Comparison of ENCODE assay signal across 24 cellular contexts in the genomic region with DNA sequence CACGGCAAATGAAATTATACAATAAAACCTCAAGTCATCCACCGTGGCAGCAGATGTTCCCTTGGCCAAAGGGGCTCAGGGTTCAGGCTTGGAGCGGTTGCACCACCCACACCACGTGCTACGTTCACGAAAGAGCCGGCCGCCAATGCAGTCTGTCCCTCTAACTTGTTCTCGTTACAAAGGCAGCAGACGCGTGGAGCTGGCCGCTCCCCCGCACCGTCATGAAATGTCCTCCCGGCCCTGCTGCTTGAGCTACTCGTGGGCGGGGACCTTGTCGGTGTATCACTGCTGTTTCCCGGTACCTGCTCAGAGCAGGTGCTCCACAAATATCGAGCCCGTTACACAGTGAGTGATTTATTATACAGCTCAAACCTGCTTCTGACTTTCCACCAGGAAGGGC. TPM values are rescaled to one million over a fixed set of nuclear protein-coding genes. Genes with fewer than 3 reads are reported as not detected.
DNase-seq lines count a peak whose midpoint lies in the region; ATAC-seq, FAIRE-seq and TF ChIP-seq lines count a peak whose summit lies in the region.
"Had no signal": no experiment of that assay in that cellular context is flagged by ENCODE, and none has a peak within 500 bp of the region (broad histone marks: within the 10 kb centered on the region; RNA-seq: fewer than 3 reads in every experiment).

No MANE protein-coding gene starts in this region.

- H3K27ac ChIP-seq in HepG2 (ENCODE audit: extremely low read length, insufficient read depth, low read length) (no peak overlapping the region), right lobe of liver (no peak overlapping the region), caudate nucleus (ENCODE audit: low read depth, low read length) (peak overlapping the region; percentile 62), temporal lobe (ENCODE audit: low read depth, low read length) (peak overlapping the region; percentile 36)
- H3K27ac ChIP-seq: coronary artery, KMS-11, prostate gland had no signal

- in situ Hi-C loops in HepG2 (cut with HindIII; ENCODE audit: extremely low pct_ligation_motif_present, low pct_unique_long_range_greater_than_20kb) = no loop called here

- TF ChIP-seq EP300 in HepG2 (IDR thresholded peaks at IDR 0.05; ENCODE audit: low read depth in 2 of 2, low read length in 2 of 2) (no peak), HepG2 (CRISPR knock-in tag; IDR thresholded peaks at IDR 0.05; ENCODE audit: borderline replicate concordance) (no peak)

- no peak for TF ChIP-seq CTCF in HepG2 (CRISPR knock-in tag; IDR thresholded peaks at IDR 0.05)
- no peak for TF ChIP-seq CTCF in right lobe of liver (IDR thresholded peaks at IDR 0.05)

- no peak for FAIRE-seq in HepG2 (lab: Jason Lieb, UNC)
- FAIRE-seq: endothelial cell of umbilical vein had no signal

- no TSS peak for BruUV-seq in HepG2 (replicated peaks; lab: Mats Ljungman, UMichigan)

- POLR2A ChIA-PET in HepG2 (lab: Yijun Ruan, JAX) = interaction anchor here (1.5 kb wide), 1 partner anchor 36 kb away, joined by 4 read pairs; the partner anchor contains the start of gene MAN2B2

- H3K9me3 ChIP-seq in HepG2 (ENCODE audit: low read length) (no peaks in the 10 kb centered on the region), right lobe of liver (no peaks in the 10 kb centered on the region)
- H3K9me3 ChIP-seq: prostate gland had no signal

- CTCF ChIA-PET in HepG2 (lab: Yijun Ruan, JAX; ENCODE audit: low intra/inter-chr PET ratio, low total read pairs) = no interaction called here

- H3K4me1 ChIP-seq in HepG2 (ENCODE audit: insufficient read depth, low read length) (peaks cover 28% of the 10 kb centered on the region), right lobe of liver (no peaks in the 10 kb centered on the region)
- H3K4me1 ChIP-seq: prostate gland had no signal

- peak overlapping the region; percentile 80 for H3K4me2 ChIP-seq in HepG2 (ENCODE audit: low read depth, low read length)
- H3K4me2 ChIP-seq: KMS-11 had no signal

- ATAC-seq in HepG2 (peak; percentile 68), right lobe of liver (no peak), HG02840 (IDR thresholded peaks at IDR 0.05; ENCODE audit: low FRiP score, unreplicated experiment) (no peak)
- ATAC-seq: activated naive CD4-positive, alpha-beta T cell treated with anti-CD3 and anti-CD28 coated beads, Interleukin-2, amount 50 U/mL, for 72 hours; naive thymus-derived CD4-positive, alpha-beta T cell; Panc1; WTC11 had no signal

- H2AFZ ChIP-seq in HepG2 (ENCODE audit: low read length) = no peak overlapping the region

- DNase-seq in HepG2 (ENCODE audit: low spot score) = peak; percentile 4
- no peak for DNase-seq in right lobe of liver
- peak; percentile 39 for DNase-seq in NCI-H2171 (lab: John Stamatoyannopoulos, UW)
- DNase-seq in caudate nucleus (lab: John Stamatoyannopoulos, UW) = peak in 16 of 61 donors; percentile 12 to 81 (median 41)
- DNase-seq in epidermal melanocyte (ENCODE audit: insufficient read length, low spot score) = no peak
- no peak for DNase-seq in stimulated activated CD4-positive, alpha-beta T cell treated with anti-CD3 and anti-CD28 coated beads, Interleukin-4, amount 100 ng/mL, for 1 hour
- DNase-seq: activated CD4-positive, alpha-beta memory T cell treated with anti-CD3 and anti-CD28 coated beads, Interleukin-2, amount 10 ng/mL, durations not matched to agents 7 days and 5 days; activated T-cell treated with anti-CD3 and anti-CD28 coated beads, Interleukin-2, amount 50 U/mL, for 48 hours; CD4-positive, alpha-beta memory T cell; EL; mesenchymal stem cell; naive thymus-derived CD4-positive, alpha-beta T cell; NCI-H1436; stimulated activated CD4-positive, alpha-beta T cell treated with anti-CD3 and anti-CD28 coated beads, Interleukin-2, amount 100 ng/mL, for 24 hours; trophoblast cell had no signal

- WGBS in HepG2 (ENCODE audit: low lambda C conversion rate) = 11% methylated on average over 11 of the region's 21 CpGs
- 35% methylated on average over 12 of the region's 21 CpGs for WGBS in right lobe of liver (ENCODE audit: insufficient coverage, low coverage, low lambda C conversion rate, missing lambda C conversion rate)

- H3K27me3 ChIP-seq in HepG2 (ENCODE audit: control insufficient read depth in 1 of 2, insufficient read depth in 2 of 2, low read length in 2 of 2) = peaks cover 0 to 12% of the 10 kb centered on the region in 2 experiments; a peak in 2 of 5 replicates
- no peaks in the 10 kb centered on the region for H3K27me3 ChIP-seq in right lobe of liver

- TF ChIP-seq POLR2A in HepG2 (IDR thresholded peaks at IDR 0.05; ENCODE audit: insufficient read depth in 1 of 2, low read depth in 2 of 2, low read length in 2 of 2) (no peak), right lobe of liver (IDR thresholded peaks at IDR 0.05) (no peak)

- H3K4me3 ChIP-seq in HepG2 (replicated peaks in 1 of 3; ENCODE audit: insufficient read depth in 1 of 3, low read depth in 2 of 3, low read length in 3 of 3) = peak overlapping the region in 2 of 3 experiments; percentile 6 to 52; a peak in 1 of 6 replicates
- H3K4me3 ChIP-seq in right lobe of liver = no peak overlapping the region
- H3K4me3 ChIP-seq: coronary artery, prostate gland had no signal

- intact Hi-C loops in HepG2 (cut with micrococcal nuclease; ENCODE audit: unreplicated experiment) (no loop called here), right lobe of liver (cut with DNase I) (no loop called here)

- no peak for TF ChIP-seq RAD21 in HepG2 (CRISPR knock-in tag; IDR thresholded peaks at IDR 0.05)

- H3K36me3 ChIP-seq in HepG2 (replicated peaks in 1 of 2; ENCODE audit: control insufficient read depth in 1 of 2, insufficient read depth in 2 of 2, low read length in 2 of 2) (no peaks in the 10 kb centered on the region), right lobe of liver (no peaks in the 10 kb centered on the region)
- H3K36me3 ChIP-seq: prostate gland had no signal

- no peak overlapping the region for H3K9ac ChIP-seq in HepG2 (ENCODE audit: insufficient read depth, low read depth, low read length)
- H3K9ac ChIP-seq: KMS-11 had no signal

- no peaks in the 10 kb centered on the region for H4K20me1 ChIP-seq in HepG2 (ENCODE audit: insufficient read depth, low read length)

- no peaks in the 10 kb centered on the region for H3K79me2 ChIP-seq in HepG2 (ENCODE audit: insufficient read depth, low read length)

TF ChIP-seq in HepG2, 621 proteins besides CTCF, POLR2A, EP300 and RAD21 (continues in another document):
- peak; percentile 70 for TF ChIP-seq MAX (IDR thresholded peaks at IDR 0.05)
- TF ChIP-seq, protein P1, sequence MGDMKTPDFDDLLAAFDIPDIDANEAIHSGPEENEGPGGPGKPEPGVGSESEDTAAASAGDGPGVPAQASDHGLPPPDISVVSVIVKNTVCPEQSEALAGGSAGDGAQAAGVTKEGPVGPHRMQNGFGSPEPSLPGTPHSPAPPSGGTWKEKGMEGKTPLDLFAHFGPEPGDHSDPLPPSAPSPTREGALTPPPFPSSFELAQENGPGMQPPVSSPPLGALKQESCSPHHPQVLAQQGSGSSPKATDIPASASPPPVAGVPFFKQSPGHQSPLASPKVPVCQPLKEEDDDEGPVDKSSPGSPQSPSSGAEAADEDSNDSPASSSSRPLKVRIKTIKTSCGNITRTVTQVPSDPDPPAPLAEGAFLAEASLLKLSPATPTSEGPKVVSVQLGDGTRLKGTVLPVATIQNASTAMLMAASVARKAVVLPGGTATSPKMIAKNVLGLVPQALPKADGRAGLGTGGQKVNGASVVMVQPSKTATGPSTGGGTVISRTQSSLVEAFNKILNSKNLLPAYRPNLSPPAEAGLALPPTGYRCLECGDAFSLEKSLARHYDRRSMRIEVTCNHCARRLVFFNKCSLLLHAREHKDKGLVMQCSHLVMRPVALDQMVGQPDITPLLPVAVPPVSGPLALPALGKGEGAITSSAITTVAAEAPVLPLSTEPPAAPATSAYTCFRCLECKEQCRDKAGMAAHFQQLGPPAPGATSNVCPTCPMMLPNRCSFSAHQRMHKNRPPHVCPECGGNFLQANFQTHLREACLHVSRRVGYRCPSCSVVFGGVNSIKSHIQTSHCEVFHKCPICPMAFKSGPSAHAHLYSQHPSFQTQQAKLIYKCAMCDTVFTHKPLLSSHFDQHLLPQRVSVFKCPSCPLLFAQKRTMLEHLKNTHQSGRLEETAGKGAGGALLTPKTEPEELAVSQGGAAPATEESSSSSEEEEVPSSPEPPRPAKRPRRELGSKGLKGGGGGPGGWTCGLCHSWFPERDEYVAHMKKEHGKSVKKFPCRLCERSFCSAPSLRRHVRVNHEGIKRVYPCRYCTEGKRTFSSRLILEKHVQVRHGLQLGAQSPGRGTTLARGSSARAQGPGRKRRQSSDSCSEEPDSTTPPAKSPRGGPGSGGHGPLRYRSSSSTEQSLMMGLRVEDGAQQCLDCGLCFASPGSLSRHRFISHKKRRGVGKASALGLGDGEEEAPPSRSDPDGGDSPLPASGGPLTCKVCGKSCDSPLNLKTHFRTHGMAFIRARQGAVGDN (CRISPR knock-in tag; IDR thresholded peaks at IDR 0.05) = peak; percentile 63

RNA-seq across cellular contexts. Expression of gene MAN2B2, which starts 36.4 kb away (rescaled TPM):
- total RNA-seq in HepG2 (2016; rRNA removed; fragmentation: Illumina TruSeq; extraction: Trizol) = 2.8 and 5.4 TPM in 2 replicates
- total RNA-seq in HepG2 (2016; cell fraction: cytosol; rRNA removed; fragmentation: Illumina TruSeq; extraction: Trizol; ENCODE audit: low read depth) = 0.62 and 0.71 TPM in 2 replicates
- 2.0 and 5.4 TPM in 2 replicates for total RNA-seq in HepG2 (2016; cell fraction: insoluble cytoplasmic fraction; rRNA removed; fragmentation: Illumina TruSeq; extraction: Trizol)
- 1.1 and 1.2 TPM in 2 replicates for total RNA-seq in HepG2 (2016; cell fraction: membrane; rRNA removed; fragmentation: Illumina TruSeq; extraction: Trizol)
- total RNA-seq in HepG2 (2016; cell fraction: nucleus; rRNA removed; fragmentation: Illumina TruSeq; extraction: Trizol) = 6.3 and 8.0 TPM in 2 replicates
- polyA plus RNA-seq in HepG2 (2011; rRNA removed) = 4.8 and 6.4 TPM in 2 replicates
- 4.7 and 6.1 TPM in 2 replicates for polyA plus RNA-seq in HepG2 (2011; cell fraction: cytosol; rRNA removed)
- 14.1 and 16.0 TPM in 2 replicates for polyA plus RNA-seq in HepG2 (2011; cell fraction: nucleus; rRNA removed)
- polyA plus RNA-seq in HepG2 (2012) = 4.4 and 4.5 TPM in 2 replicates
- 0.44 TPM in 2 replicates for polyA plus RNA-seq in HepG2 (2016; cell fraction: cytosol; fragmentation: Illumina TruSeq; extraction: Trizol; ENCODE audit: low read depth)
- polyA plus RNA-seq in HepG2 (2016; cell fraction: insoluble cytoplasmic fraction; fragmentation: Illumina TruSeq; extraction: Trizol; ENCODE audit: low read depth) = 2.4 and 3.0 TPM in 2 replicates
- polyA plus RNA-seq in HepG2 (2016; cell fraction: membrane; fragmentation: Illumina TruSeq; extraction: Trizol; ENCODE audit: low read depth) = 0.70 and 0.92 TPM in 2 replicates
- 14.4 and 14.5 TPM in 2 replicates for polyA plus RNA-seq in HepG2 (2016; cell fraction: nucleus; fragmentation: Illumina TruSeq; extraction: Trizol; ENCODE audit: insufficient read depth, low read depth)
- polyA minus RNA-seq in HepG2 (2011; rRNA and poly(A)+ RNA removed; ENCODE audit: low replicate concordance) = 9.0 and 18.8 TPM in 2 replicates
- polyA minus RNA-seq in HepG2 (2011; cell fraction: cytosol; rRNA and poly(A)+ RNA removed) = 7.6 and 8.0 TPM in 2 replicates
- 5.0 and 6.2 TPM in 2 replicates for polyA minus RNA-seq in HepG2 (2011; cell fraction: nucleus; rRNA and poly(A)+ RNA removed)
- 10 to 100 TPM; 22.3 to 34.1 (median 27.5) TPM for total RNA-seq in right lobe of liver
- 5.4 TPM for total RNA-seq in temporal lobe

Comparison
In these comparisons a context has a peak if more than half of its experiments do, and no peak if none do; other contexts are left out.
1. DNase-seq: peak in HepG2 (single experiment) and NCI-H2171 (single experiment); none in right lobe of liver (0 of 3), epidermal melanocyte (single experiment) and stimulated activated CD4-positive, alpha-beta T cell treated with anti-CD3 and anti-CD28 coated beads, Interleukin-4, amount 100 ng/mL, for 1 hour (single experiment).
2. H3K4me3 ChIP-seq: peak in HepG2 (2 of 3); none in right lobe of liver (0 of 3).
3. H3K27ac ChIP-seq: peak in caudate nucleus (single experiment) and temporal lobe (single experiment); none in HepG2 (single experiment) and right lobe of liver (0 of 3).